In genomic region chr10:125082881-125083575, GRCh38 we compare ENCODE assay signal across 19 cellular contexts.
DNase-seq lines count a peak whose midpoint lies in the region; ATAC-seq, FAIRE-seq and TF ChIP-seq lines count a peak whose summit lies in the region.
"Had no signal": no experiment of that assay in that cellular context is flagged by ENCODE, and none has a peak within 500 bp of the region (broad histone marks: within the 10 kb centered on the region; RNA-seq: fewer than 3 reads in every experiment).

No MANE protein-coding gene starts in this region.

- no peaks in the 10 kb centered on the region for H3K79me2 ChIP-seq in HepG2 (ENCODE audit: insufficient read depth, low read length)
- peaks cover 66% of the 10 kb centered on the region for H3K79me2 ChIP-seq in osteoblast (ENCODE audit: insufficient read depth, low read length)

- no peaks in the 10 kb centered on the region for H3K9me3 ChIP-seq in right lobe of liver
- H3K9me3 ChIP-seq in HepG2 (ENCODE audit: low read length): no peaks in the 10 kb centered on the region
- H3K9me3 ChIP-seq in esophagus muscularis mucosa: no peaks in the 10 kb centered on the region
- no peaks in the 10 kb centered on the region for H3K9me3 ChIP-seq in osteoblast (ENCODE audit: low read depth, low read length)
- H3K9me3 ChIP-seq: neutrophil had no signal

- H3K27ac ChIP-seq in right lobe of liver (peak overlapping the region in 2 of 3 donors; percentile 13 to 43), HepG2 (ENCODE audit: extremely low read length, insufficient read depth, low read length) (no peak overlapping the region), esophagus muscularis mucosa (replicated peaks in 1 of 4) (peak overlapping the region; percentile 76 to 89 (median 86)), osteoblast (ENCODE audit: low read depth, low read length) (peak overlapping the region; percentile 87)
- H3K27ac ChIP-seq: cardiac muscle cell, neutrophil had no signal

- DNase-seq in right lobe of liver (no peak), HepG2 (ENCODE audit: low spot score) (no peak), esophagus muscularis mucosa (ENCODE audit: extremely low spot score) (no peak), osteoblast (ENCODE audit: insufficient read length, low spot score, missing footprints) (no peak), NCI-H345 treated with DMSO at 0.1 percent for 48 hours (lab: John Stamatoyannopoulos, UW; ENCODE audit: unreplicated experiment) (no peak), DMS53 (lab: John Stamatoyannopoulos, UW) (no peak), ecto neural progenitor cell (ENCODE audit: low spot score) (no peak)
- DNase-seq: activated CD4-positive, alpha-beta T cell treated with anti-CD3 and anti-CD28 coated beads, Interleukin-2, amount 50 U/mL, for 4 hours; activated T-cell treated with anti-CD3 and anti-CD28 coated beads, Interleukin-2, amount 50 U/mL, for 1 hour; CD4-positive, alpha-beta T cell; effector CD4-positive, alpha-beta T cell; NCI-H1092 treated with DMSO at 0.1 percent for 48 hours; NCI-H69; OCI-M1 had no signal

- intact Hi-C loops in right lobe of liver (cut with DNase I): no loop called here
- intact Hi-C loops in HepG2 (cut with micrococcal nuclease; ENCODE audit: unreplicated experiment): no loop called here
- intact Hi-C loops in esophagus muscularis mucosa (cut with DNase I): no loop called here

- ATAC-seq in right lobe of liver: no peak
- no peak for ATAC-seq in HepG2
- ATAC-seq in HG03378 (IDR thresholded peaks at IDR 0.05; ENCODE audit: unreplicated experiment): no peak
- ATAC-seq: stimulated activated effector memory CD8-positive, alpha-beta T cell treated with anti-CD3 and anti-CD28 coated beads, Interleukin-12 subunit alpha, Interleukin-12 subunit beta, amount 100 ng/mL, for 72 hours had no signal

- TF ChIP-seq CTCF in right lobe of liver (IDR thresholded peaks at IDR 0.05): no peak
- no peak for TF ChIP-seq CTCF in HepG2 (CRISPR knock-in tag; IDR thresholded peaks at IDR 0.05)
- no peak for TF ChIP-seq CTCF in esophagus muscularis mucosa (IDR thresholded peaks at IDR 0.05)
- no peak for TF ChIP-seq CTCF in osteoblast (IDR thresholded peaks at IDR 0.05; ENCODE audit: extremely low read depth, low read depth, low read length)

- 89% methylated on average over 7 of the region's 15 CpGs for WGBS in right lobe of liver (ENCODE audit: insufficient coverage, low coverage, low lambda C conversion rate, missing lambda C conversion rate)
- WGBS in HepG2 (ENCODE audit: low lambda C conversion rate): 19% methylated on average over 7 of the region's 15 CpGs
- 50% methylated on average over 9 of the region's 15 CpGs for WGBS in esophagus muscularis mucosa

- CTCF ChIA-PET in HepG2 (lab: Yijun Ruan, JAX; ENCODE audit: low intra/inter-chr PET ratio, low total read pairs): no interaction called here

- in situ Hi-C loops in HepG2 (cut with HindIII; ENCODE audit: extremely low pct_ligation_motif_present, low pct_unique_long_range_greater_than_20kb): no loop called here

- no peak overlapping the region for H3K9ac ChIP-seq in HepG2 (ENCODE audit: insufficient read depth, low read depth, low read length)

- BruUV-seq in HepG2 (replicated peaks; lab: Mats Ljungman, UMichigan): no TSS peak

- H3K4me3 ChIP-seq in right lobe of liver (no peak overlapping the region), HepG2 (replicated peaks in 1 of 3; ENCODE audit: insufficient read depth in 1 of 3, low read depth in 2 of 3, low read length in 3 of 3) (no peak overlapping the region), esophagus muscularis mucosa (no peak overlapping the region), osteoblast (ENCODE audit: insufficient read depth, low read length) (no peak overlapping the region)
- H3K4me3 ChIP-seq: cardiac muscle cell, skin epidermis had no signal

- no peak overlapping the region for H2AFZ ChIP-seq in HepG2 (ENCODE audit: low read length)
- no peak overlapping the region for H2AFZ ChIP-seq in osteoblast (ENCODE audit: low read length)

- TF ChIP-seq RAD21 in HepG2 (CRISPR knock-in tag; IDR thresholded peaks at IDR 0.05): no peak

- POLR2A ChIA-PET in HepG2 (lab: Yijun Ruan, JAX): no interaction called here

- TF ChIP-seq POLR2A in right lobe of liver (IDR thresholded peaks at IDR 0.05) (no peak), HepG2 (IDR thresholded peaks at IDR 0.05; ENCODE audit: insufficient read depth in 1 of 2, low read depth in 2 of 2, low read length in 2 of 2) (no peak), esophagus muscularis mucosa (IDR thresholded peaks at IDR 0.05; ENCODE audit: low read depth) (no peak)

- peaks cover 0 to 19% (median 6%) of the 10 kb centered on the region in 4 donors for H3K4me1 ChIP-seq in right lobe of liver
- peaks cover 6% of the 10 kb centered on the region; the same call in 1 of the 2 replicates for H3K4me1 ChIP-seq in HepG2 (ENCODE audit: insufficient read depth, low read length)
- H3K4me1 ChIP-seq in esophagus muscularis mucosa: peaks cover 53 to 67% (median 58%) of the 10 kb centered on the region in 4 donors
- peaks cover 29% of the 10 kb centered on the region for H3K4me1 ChIP-seq in osteoblast (ENCODE audit: insufficient read depth, low read length)

- H3K4me2 ChIP-seq in HepG2 (ENCODE audit: low read depth, low read length) (no peak overlapping the region), osteoblast (ENCODE audit: insufficient read depth, low read length) (no peak overlapping the region)

- TF ChIP-seq EP300 in HepG2 (IDR thresholded peaks at IDR 0.05; ENCODE audit: low read depth in 2 of 2, low read length in 2 of 2): no peak
- no peak for TF ChIP-seq EP300 in HepG2 (CRISPR knock-in tag; IDR thresholded peaks at IDR 0.05; ENCODE audit: borderline replicate concordance)
- no peak for TF ChIP-seq EP300 in esophagus muscularis mucosa (IDR thresholded peaks at IDR 0.05)

- FAIRE-seq in HepG2 (lab: Jason Lieb, UNC): no peak

- H3K27me3 ChIP-seq in right lobe of liver (no peaks in the 10 kb centered on the region), HepG2 (ENCODE audit: control insufficient read depth in 1 of 2, insufficient read depth in 2 of 2, low read length in 2 of 2) (peaks cover 2 to 63% of the 10 kb centered on the region in 2 experiments; a peak in 4 of 5 replicates), esophagus muscularis mucosa (no peaks in the 10 kb centered on the region), osteoblast (ENCODE audit: insufficient read depth, low read length) (no peaks in the 10 kb centered on the region)
- H3K27me3 ChIP-seq: cardiac muscle cell, neutrophil had no signal

- H4K20me1 ChIP-seq in HepG2 (ENCODE audit: insufficient read depth, low read length): no peaks in the 10 kb centered on the region
- H4K20me1 ChIP-seq in osteoblast (ENCODE audit: insufficient read depth, low read length): peaks cover 13% of the 10 kb centered on the region

- H3K36me3 ChIP-seq in right lobe of liver (no peaks in the 10 kb centered on the region), HepG2 (replicated peaks in 1 of 2; ENCODE audit: control insufficient read depth in 1 of 2, insufficient read depth in 2 of 2, low read length in 2 of 2) (no peaks in the 10 kb centered on the region), esophagus muscularis mucosa (peaks cover 8 to 22% (median 15%) of the 10 kb centered on the region in 4 donors), osteoblast (ENCODE audit: insufficient read depth, low read length) (peaks cover 6% of the 10 kb centered on the region)
- H3K36me3 ChIP-seq: cardiac muscle cell had no signal

TF ChIP-seq in HepG2, 621 proteins besides CTCF, POLR2A, EP300 and RAD21:
- TF ChIP-seq CC2D1A (CRISPR knock-in tag; IDR thresholded peaks at IDR 0.05) (no peak), HNF4A (CRISPR knock-in tag; IDR thresholded peaks at IDR 0.05) (no peak), TEF (CRISPR knock-in tag; IDR thresholded peaks at IDR 0.05) (no peak), JDP2 (CRISPR knock-in tag; IDR thresholded peaks at IDR 0.05; ENCODE audit: borderline replicate concordance) (no peak), ZNF335 (CRISPR knock-in tag; IDR thresholded peaks at IDR 0.05) (no peak), HDAC2 (CRISPR knock-in tag; IDR thresholded peaks at IDR 0.05) (no peak)
